In genomic region chr20:49608752-49609670, GRCh38 we compare ENCODE assay signal across 8 cellular contexts. TPM values are rescaled to one million over a fixed set of nuclear protein-coding genes. Genes with fewer than 3 reads are reported as not detected.
DNase-seq lines count a peak whose midpoint lies in the region; ATAC-seq and TF ChIP-seq lines count a peak whose summit lies in the region.

No MANE protein-coding gene starts in this region.

- no peak overlapping the region for H3K27ac ChIP-seq in cardiac muscle cell
- H3K27ac ChIP-seq in prostate gland = no peak overlapping the region
- H3K27ac ChIP-seq in aorta (ENCODE audit: low read depth in 1 of 2, low read length in 2 of 2) = no peak overlapping the region

- ATAC-seq in aorta (ENCODE audit: low FRiP score) = peak; percentile 79

- WGBS in prostate gland = 10% methylated on average over 15 of the region's 17 CpGs
- 11% methylated on average over 17 of the region's 17 CpGs for WGBS in aorta, 2 donors

- in situ Hi-C loops in GM13976 (cut with MboI; ENCODE audit: low sequenced_read_pairs, unreplicated experiment) = loop anchor here (5.0 kb wide), 1 partner anchor 67 kb away; no protein-coding TSS in a partner anchor

- DNase-seq in 8988T (peak; percentile 70), GM13976 (ENCODE audit: low spot score) (peak; percentile 83), LNCaP clone FGC (ENCODE audit: low read depth) (no peak), SK-N-DZ (ENCODE audit: low spot score) (peak; percentile 82), cardiac muscle cell (ENCODE audit: low read depth in 1 of 2, low spot score in 1 of 2) (peak; percentile 63 to 80), prostate gland (ENCODE audit: low spot score) (peak; percentile 48), aorta (peak; percentile 70 to 91)
- DNase-seq in activated naive CD4-positive, alpha-beta T cell treated with Interleukin-2 at 50 U/mL for 16 hours = peak; percentile 77

- intact Hi-C loops in prostate gland (cut with DNase I) (loop anchor here (2.0 kb wide), 1 partner anchor 276 kb away; no protein-coding TSS in a partner anchor), aorta (cut with DNase I) (loop anchor here (1.0 to 5.0 kb wide), 3 partner anchors 68 to 277 kb away; no protein-coding TSS in a partner anchor)

- H3K27me3 ChIP-seq in cardiac muscle cell (no peaks in the 10 kb centered on the region), prostate gland (replicated peaks; ENCODE audit: insufficient read depth) (no peaks in the 10 kb centered on the region), aorta (ENCODE audit: control insufficient read depth in 1 of 2, insufficient read depth in 2 of 2, low read length in 1 of 2) (no peaks in the 10 kb centered on the region)

- TF ChIP-seq POLR2A in prostate gland (IDR thresholded peaks at IDR 0.05) = no peak

- H3K4me1 ChIP-seq in cardiac muscle cell (ENCODE audit: low read depth) (no peaks in the 10 kb centered on the region), prostate gland (replicated peaks) (no peaks in the 10 kb centered on the region), aorta (ENCODE audit: control insufficient read depth in 1 of 2, insufficient read depth in 2 of 2, low read length in 2 of 2) (peaks cover 0 to 2% of the 10 kb centered on the region in 2 donors)

- no peak overlapping the region for H3K4me3 ChIP-seq in LNCaP clone FGC (ENCODE audit: low read depth, low read length)
- H3K4me3 ChIP-seq in cardiac muscle cell = peak overlapping the region; percentile 14
- no peak overlapping the region for H3K4me3 ChIP-seq in prostate gland
- no peak overlapping the region for H3K4me3 ChIP-seq in aorta (ENCODE audit: low read length in 2 of 2)

- TF ChIP-seq CTCF in GM13976 (IDR thresholded peaks at IDR 0.05; ENCODE audit: borderline replicate concordance, control extremely low read depth, extremely low read depth, insufficient read depth, missing control alignments) = peak; percentile 97
- peak; percentile 97 for TF ChIP-seq CTCF in LNCaP clone FGC (IDR thresholded peaks at IDR 0.05; ENCODE audit: control insufficient read depth, extremely low read depth, insufficient read depth)
- TF ChIP-seq CTCF in cardiac muscle cell (IDR thresholded peaks at IDR 0.05; ENCODE audit: low read depth, low read length) = peak; percentile 94
- peak; percentile 93 to 98 (median 97) for TF ChIP-seq CTCF in prostate gland (IDR thresholded peaks at IDR 0.05)

- no peaks in the 10 kb centered on the region for H3K9me3 ChIP-seq in cardiac muscle cell (ENCODE audit: low read depth)
- no peaks in the 10 kb centered on the region for H3K9me3 ChIP-seq in prostate gland
- H3K9me3 ChIP-seq in aorta (ENCODE audit: control insufficient read depth, low read length) = no peaks in the 10 kb centered on the region

- H3K36me3 ChIP-seq in cardiac muscle cell (no peaks in the 10 kb centered on the region), prostate gland (no peaks in the 10 kb centered on the region), aorta (ENCODE audit: control insufficient read depth in 1 of 2, insufficient read depth in 2 of 2, low read length in 1 of 2) (no peaks in the 10 kb centered on the region)

RNA-seq across cellular contexts. Expression of gene PTGIS, which starts 41.1 kb away (rescaled TPM):
- 4.9 and 10.9 TPM in 2 replicates for polyA plus RNA-seq in SK-N-DZ (2014; cell fraction: cytosol; rRNA removed)
- 3.0 and 5.4 TPM in 2 replicates for polyA plus RNA-seq in SK-N-DZ (2014; cell fraction: nucleus; rRNA removed)
- total RNA-seq in cardiac muscle cell (5.3 and 7.8 TPM in 2 replicates), prostate gland (10 to 100 TPM; 12.9 to 34.6 TPM), aorta (100 to 1,000 TPM; 351 to 637 TPM)
- polyA plus RNA-seq in cardiac muscle cell (2.1 and 6.1 TPM in 2 replicates), aorta (100 to 1,000 TPM in 1 of 2 donors, 10 to 100 TPM in 1; 53.6 to 115 TPM)

Comparison
In these comparisons a context has a peak if more than half of its experiments do, and no peak if none do; other contexts are left out.
1. RNA of gene PTGIS, which starts 41.1 kb away (total RNA-seq): 351 to 637 TPM in aorta; 12.9 to 34.6 TPM in prostate gland and 5.3 to 7.8 TPM in cardiac muscle cell; every median in the first group is over 4 times any median in the second.
2. Peak in every context shown above with its lines, with median percentiles within 50 percentile points of each other: CTCF ChIP-seq.